Comparison of ENCODE assay signal across 9 cellular contexts in the genomic region with DNA sequence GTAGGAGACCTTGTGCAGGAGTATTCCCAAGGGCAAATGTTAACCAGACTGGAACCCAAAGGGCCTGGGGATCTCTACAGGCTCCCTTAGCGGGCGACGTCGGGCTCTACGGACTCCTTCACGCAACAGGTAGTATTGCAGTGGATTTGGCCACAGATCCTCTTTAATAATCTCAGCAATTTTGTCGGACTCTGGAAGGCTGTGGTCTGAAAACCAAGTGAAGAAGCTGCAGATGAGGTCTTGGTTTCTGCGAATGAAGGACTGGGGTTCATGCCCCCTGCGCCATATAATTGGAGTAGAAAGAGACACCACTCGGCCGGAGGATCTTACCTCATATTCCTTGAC. TPM values are rescaled to one million over a fixed set of nuclear protein-coding genes. Genes with fewer than 3 reads are reported as not detected.
DNase-seq lines count a peak whose midpoint lies in the region; ATAC-seq and TF ChIP-seq lines count a peak whose summit lies in the region.
"Had no signal": no experiment of that assay in that cellular context is flagged by ENCODE, and none has a peak within 500 bp of the region (broad histone marks: within the 10 kb centered on the region; RNA-seq: fewer than 3 reads in every experiment).

No MANE protein-coding gene starts in this region.

- no peak for TF ChIP-seq CTCF in testis (IDR thresholded peaks at IDR 0.05)

- POLR2A ChIA-PET in activated naive CD8-positive, alpha-beta T cell treated with anti-CD3 and anti-CD28 coated beads, Interleukin-2, amount 10 ng/mL, durations not matched to agents 7 days and 5 days (lab: Charles Lee) = interaction anchor here (1.5 to 4.3 kb wide), 5 partner anchors 9 to 403 kb away, joined by 3 to 47 read pairs (median 14); a partner anchor contains a TSS

- no peak for TF ChIP-seq POLR2A in testis (IDR thresholded peaks at IDR 0.05)

- H3K4me3 ChIP-seq in testis = peak overlapping the region; percentile 85 to 100

- no peaks in the 10 kb centered on the region for H3K36me3 ChIP-seq in testis (ENCODE audit: low read depth, missing control alignments)

- no peaks in the 10 kb centered on the region for H3K9me3 ChIP-seq in testis

- ATAC-seq in activated naive CD8-positive, alpha-beta T cell treated with anti-CD3 and anti-CD28 coated beads, Interleukin-2, amount 10 ng/mL, durations not matched to agents 7 days and 5 days (ENCODE audit: low read depth) = no peak

- intact Hi-C loops in activated CD4-positive, alpha-beta T cell treated with anti-CD3 and anti-CD28 coated beads, Interleukin-2, amount 10 ng/mL, durations not matched to agents 24 days and 14 days (cut with micrococcal nuclease) = loop anchor here (5.0 kb wide), 2 partner anchors 61 to 94 kb away; a partner anchor contains a TSS
- intact Hi-C loops in testis (cut with DNase I; ENCODE audit: low total_unique reads) = no loop called here

- H3K4me3 Mint-ChIP-seq in activated CD4-positive, alpha-beta T cell treated with anti-CD3 and anti-CD28 coated beads, Interleukin-2, amount 10 ng/mL, durations not matched to agents 24 days and 14 days = peak overlapping the region; percentile 99
- peak overlapping the region; percentile 97 for H3K4me3 Mint-ChIP-seq in activated naive CD8-positive, alpha-beta T cell treated with anti-CD3 and anti-CD28 coated beads, Interleukin-2, amount 10 ng/mL, durations not matched to agents 7 days and 5 days

- 15 to 47% methylated on average over 5 to 11 of the region's 11 CpGs for WGBS in testis, 2 donors

- peaks cover 28% of the 10 kb centered on the region for H3K4me1 ChIP-seq in testis

- H3K36me3 Mint-ChIP-seq in activated CD4-positive, alpha-beta T cell treated with anti-CD3 and anti-CD28 coated beads, Interleukin-2, amount 10 ng/mL, durations not matched to agents 24 days and 14 days (ENCODE audit: low read depth) = peaks cover 49% of the 10 kb centered on the region
- peaks cover 26% of the 10 kb centered on the region for H3K36me3 Mint-ChIP-seq in activated naive CD8-positive, alpha-beta T cell treated with anti-CD3 and anti-CD28 coated beads, Interleukin-2, amount 10 ng/mL, durations not matched to agents 7 days and 5 days

- no peaks in the 10 kb centered on the region for H3K9me3 Mint-ChIP-seq in activated CD4-positive, alpha-beta T cell treated with anti-CD3 and anti-CD28 coated beads, Interleukin-2, amount 10 ng/mL, durations not matched to agents 24 days and 14 days
- no peaks in the 10 kb centered on the region for H3K9me3 Mint-ChIP-seq in activated naive CD8-positive, alpha-beta T cell treated with anti-CD3 and anti-CD28 coated beads, Interleukin-2, amount 10 ng/mL, durations not matched to agents 7 days and 5 days

- peaks cover 42% of the 10 kb centered on the region for H3K4me1 Mint-ChIP-seq in activated CD4-positive, alpha-beta T cell treated with anti-CD3 and anti-CD28 coated beads, Interleukin-2, amount 10 ng/mL, durations not matched to agents 24 days and 14 days
- H3K4me1 Mint-ChIP-seq in activated naive CD8-positive, alpha-beta T cell treated with anti-CD3 and anti-CD28 coated beads, Interleukin-2, amount 10 ng/mL, durations not matched to agents 7 days and 5 days = peaks cover 41% of the 10 kb centered on the region

- peak; percentile 62 for DNase-seq in activated CD4-positive, alpha-beta T cell treated with anti-CD3 and anti-CD28 coated beads, Interleukin-2, amount 10 ng/mL, durations not matched to agents 24 days and 14 days
- no peak for DNase-seq in activated CD4-positive, alpha-beta T cell treated with anti-CD3 and anti-CD28 coated beads for 1 hour
- DNase-seq in activated naive CD8-positive, alpha-beta T cell treated with anti-CD3 and anti-CD28 coated beads, Interleukin-2, amount 10 ng/mL, durations not matched to agents 7 days and 5 days = no peak
- DNase-seq in testis (no peak), GM19238 (ENCODE audit: insufficient read length, low spot score) (no peak), anterior cingulate cortex (lab: John Stamatoyannopoulos, UW) (no peak), NCI-H1436 treated with DMSO at 0.1 percent for 48 hours (lab: John Stamatoyannopoulos, UW) (no peak)
- DNase-seq: KG1 had no signal

- H3K27ac Mint-ChIP-seq in activated CD4-positive, alpha-beta T cell treated with anti-CD3 and anti-CD28 coated beads, Interleukin-2, amount 10 ng/mL, durations not matched to agents 24 days and 14 days = peak overlapping the region; percentile 98
- peak overlapping the region; percentile 99 for H3K27ac Mint-ChIP-seq in activated naive CD8-positive, alpha-beta T cell treated with anti-CD3 and anti-CD28 coated beads, Interleukin-2, amount 10 ng/mL, durations not matched to agents 7 days and 5 days

- H3K27ac ChIP-seq in layer of hippocampus (ENCODE audit: low read depth, low read length) = peak overlapping the region; percentile 5
- H3K27ac ChIP-seq in testis = peak overlapping the region; percentile 100

- peaks cover 3% of the 10 kb centered on the region for H3K27me3 Mint-ChIP-seq in activated CD4-positive, alpha-beta T cell treated with anti-CD3 and anti-CD28 coated beads, Interleukin-2, amount 10 ng/mL, durations not matched to agents 24 days and 14 days
- H3K27me3 Mint-ChIP-seq in activated naive CD8-positive, alpha-beta T cell treated with anti-CD3 and anti-CD28 coated beads, Interleukin-2, amount 10 ng/mL, durations not matched to agents 7 days and 5 days = no peaks in the 10 kb centered on the region

- H3K27me3 ChIP-seq in layer of hippocampus (ENCODE audit: control insufficient read depth, insufficient read depth, low read length) (no peaks in the 10 kb centered on the region), testis (no peaks in the 10 kb centered on the region)

RNA-seq across cellular contexts. Expression of a gene that starts 1.3 kb away (rescaled TPM):
- total RNA-seq in activated CD4-positive, alpha-beta T cell treated with anti-CD3 and anti-CD28 coated beads, Interleukin-2, amount 10 ng/mL, durations not matched to agents 24 days and 14 days = 39.1 and 41.2 TPM in 2 replicates
- total RNA-seq in activated naive CD8-positive, alpha-beta T cell treated with anti-CD3 and anti-CD28 coated beads, Interleukin-2, amount 10 ng/mL, durations not matched to agents 7 days and 5 days = 10 to 100 TPM; 59.9 to 66.8 TPM
- total RNA-seq in testis = 10 to 100 TPM; 86.4 to 95.0 TPM
- 91.9 TPM for polyA plus RNA-seq in testis (ENCODE audit: insufficient read depth, low read depth, low replicate concordance)

RNA-seq across cellular contexts. Expression of a gene that starts 24.6 kb away (rescaled TPM):
- total RNA-seq in activated CD4-positive, alpha-beta T cell treated with anti-CD3 and anti-CD28 coated beads, Interleukin-2, amount 10 ng/mL, durations not matched to agents 24 days and 14 days = 22.1 and 22.2 TPM in 2 replicates
- total RNA-seq in activated naive CD8-positive, alpha-beta T cell treated with anti-CD3 and anti-CD28 coated beads, Interleukin-2, amount 10 ng/mL, durations not matched to agents 7 days and 5 days = 10 to 100 TPM; 19.2 to 19.4 TPM
- 10 to 100 TPM; 27.9 to 33.1 TPM for total RNA-seq in testis
- 39.8 TPM for polyA plus RNA-seq in testis (ENCODE audit: insufficient read depth, low read depth, low replicate concordance)
